Comparison of ENCODE assay signal across 22 cellular contexts in the genomic region with DNA sequence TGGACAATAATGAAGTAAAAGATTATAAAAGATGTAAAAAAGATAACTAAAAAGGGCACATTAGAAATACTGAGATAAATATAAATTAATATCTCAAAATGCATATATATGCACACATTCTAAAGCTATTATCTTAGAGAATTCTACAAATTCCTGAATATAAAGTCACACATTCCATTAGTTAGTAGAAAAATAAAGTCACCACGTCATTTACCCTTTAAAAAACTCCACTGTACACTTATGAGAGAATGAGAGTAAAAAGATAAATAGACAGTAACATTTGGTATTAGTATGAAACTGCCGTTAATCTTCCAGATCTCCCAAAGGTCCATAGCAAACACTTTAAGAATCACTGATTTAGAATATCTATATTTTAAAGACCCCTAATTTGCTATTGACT.
DNase-seq lines count a peak whose midpoint lies in the region; ATAC-seq, FAIRE-seq and TF ChIP-seq lines count a peak whose summit lies in the region.
"Had no signal": no experiment of that assay in that cellular context is flagged by ENCODE, and none has a peak within 500 bp of the region (broad histone marks: within the 10 kb centered on the region; RNA-seq: fewer than 3 reads in every experiment).

No MANE protein-coding gene starts in this region.

- H3K9me3 ChIP-seq in mesenchymal stem cell (ENCODE audit: control insufficient read depth, low read length) = no peaks in the 10 kb centered on the region
- H3K9me3 ChIP-seq in left lung = no peaks in the 10 kb centered on the region
- H3K9me3 ChIP-seq in right lobe of liver = no peaks in the 10 kb centered on the region
- H3K9me3 ChIP-seq: prostate gland, suprapubic skin, uterus had no signal

- peak; percentile 70 for FAIRE-seq in RCC 7860 (lab: Jason Lieb, UNC)

- no peak for TF ChIP-seq POLR2A in right lobe of liver (IDR thresholded peaks at IDR 0.05)

- no peak overlapping the region for H2AK5ac ChIP-seq in mesenchymal stem cell (ENCODE audit: low read length, severe bottlenecking)

- intact Hi-C loops in left lung (cut with DNase I) (no loop called here), right lobe of liver (cut with DNase I) (no loop called here)

- no peak overlapping the region for H3K23ac ChIP-seq in mesenchymal stem cell (ENCODE audit: low read length in 2 of 2)

- DNase-seq in Caki2 (ENCODE audit: low read depth) = peak; percentile 26
- DNase-seq in RCC 7860 (ENCODE audit: low spot score) = peak; percentile 29
- DNase-seq in cardiac fibroblast (ENCODE audit: low read depth in 2 of 2) = peak; percentile 27 to 74
- DNase-seq in mesenchymal stem cell = peak; percentile 9
- DNase-seq in medulla oblongata (ENCODE audit: extremely low spot score) = no peak
- DNase-seq in left lung = no peak
- DNase-seq in islet precursor cell = no peak
- no peak for DNase-seq in right lobe of liver
- DNase-seq: activated effector memory CD4-positive, alpha-beta T cell treated with Interleukin-2 at 50 U/mL for 16 hours; activated naive CD8-positive, alpha-beta T cell treated with anti-CD3 and anti-CD28 coated beads, Interleukin-2, amount 50 U/mL, for 24 hours; DMS79; dorsolateral prefrontal cortex; hypothalamus; NCI-H1105 treated with DMSO at 0.1 percent for 48 hours; NCI-H446; stimulated activated CD4-positive, alpha-beta T cell treated with anti-CD3 and anti-CD28 coated beads, Interleukin-1b, Interleukin-23, amount 100 ng/mL, for 48 hours; T-helper 2 cell; uterus had no signal

- H3K18ac ChIP-seq in mesenchymal stem cell (ENCODE audit: low read depth in 1 of 2, low read length in 2 of 2) = no peak overlapping the region

- no peak for ATAC-seq in left lung
- no peak for ATAC-seq in right lobe of liver
- ATAC-seq: activated naive CD8-positive, alpha-beta T cell treated with anti-CD3 and anti-CD28 coated beads, Interleukin-2, amount 50 U/mL, for 24 hours; stimulated activated effector memory CD8-positive, alpha-beta T cell treated with anti-CD3 and anti-CD28 coated beads, Interleukin-12 subunit alpha, Interleukin-12 subunit beta, amount 100 ng/mL, for 72 hours had no signal

- in situ Hi-C loops in Caki2 (cut with HindIII; ENCODE audit: low pct_unique_long_range_greater_than_20kb, low sequenced_read_pairs) = no loop called here

- H2AFZ ChIP-seq in mesenchymal stem cell (ENCODE audit: low read depth, low read length) = no peak overlapping the region

- no peak overlapping the region for H2BK12ac ChIP-seq in mesenchymal stem cell (ENCODE audit: low read length in 2 of 2)

- no peak overlapping the region for H3K14ac ChIP-seq in mesenchymal stem cell (ENCODE audit: low read length in 2 of 2)

- H4K8ac ChIP-seq in mesenchymal stem cell (ENCODE audit: low read length) = no peak overlapping the region

- H3K79me1 ChIP-seq in mesenchymal stem cell (replicated peaks; ENCODE audit: low read length, poor library complexity, severe bottlenecking) = no peaks in the 10 kb centered on the region

- H3K36me3 ChIP-seq in mesenchymal stem cell (ENCODE audit: control insufficient read depth in 1 of 2, insufficient read depth in 2 of 2, low read depth in 1 of 2, low read length in 2 of 2) (no peaks in the 10 kb centered on the region), left lung (no peaks in the 10 kb centered on the region), right lobe of liver (no peaks in the 10 kb centered on the region)
- H3K36me3 ChIP-seq: prostate gland, suprapubic skin, uterus had no signal

- no peak overlapping the region for H3K4ac ChIP-seq in mesenchymal stem cell (ENCODE audit: low read depth in 1 of 2, low read length in 2 of 2)

- TF ChIP-seq CTCF in cardiac fibroblast (IDR thresholded peaks at IDR 0.05; ENCODE audit: low read depth, low read length) (no peak), left lung (IDR thresholded peaks at IDR 0.05) (no peak), right lobe of liver (IDR thresholded peaks at IDR 0.05) (no peak)

- no peak overlapping the region for H3K9ac ChIP-seq in mesenchymal stem cell (ENCODE audit: low read length)

- H3K4me1 ChIP-seq in mesenchymal stem cell (ENCODE audit: control insufficient read depth, insufficient read depth, low read depth, low read length) (peaks cover 5% of the 10 kb centered on the region), left lung (no peaks in the 10 kb centered on the region), right lobe of liver (no peaks in the 10 kb centered on the region)
- H3K4me1 ChIP-seq: prostate gland, suprapubic skin, uterus had no signal

- H3K27ac ChIP-seq in mesenchymal stem cell (ENCODE audit: low read length, poor library complexity, severe bottlenecking) = no peak overlapping the region
- H3K27ac ChIP-seq in left lung = no peak overlapping the region
- no peak overlapping the region for H3K27ac ChIP-seq in right lobe of liver
- H3K27ac ChIP-seq: dorsolateral prefrontal cortex, prostate gland, suprapubic skin, uterus, VCaP had no signal

- no peak overlapping the region for H3K4me2 ChIP-seq in mesenchymal stem cell (ENCODE audit: low read length, poor library complexity, severe bottlenecking)

- no peak overlapping the region for H2BK5ac ChIP-seq in mesenchymal stem cell (ENCODE audit: low read depth, low read length, poor library complexity, severe bottlenecking)

- H3K4me3 ChIP-seq in cardiac fibroblast (replicated peaks in 1 of 2; ENCODE audit: low read depth in 2 of 2, low read length in 2 of 2) = no peak overlapping the region
- H3K4me3 ChIP-seq in mesenchymal stem cell (ENCODE audit: insufficient read depth in 1 of 2, low read depth in 1 of 2, low read length in 2 of 2) = no peak overlapping the region
- no peak overlapping the region for H3K4me3 ChIP-seq in left lung
- H3K4me3 ChIP-seq in right lobe of liver = no peak overlapping the region
- H3K4me3 ChIP-seq: dorsolateral prefrontal cortex, prostate gland, suprapubic skin, uterus had no signal

- H2BK15ac ChIP-seq in mesenchymal stem cell (ENCODE audit: low read depth, poor library complexity, severe bottlenecking) = no peak overlapping the region

- WGBS in mesenchymal stem cell = 25% methylated on average over 1 of the region's 2 CpGs
- WGBS in right lobe of liver (ENCODE audit: insufficient coverage, low coverage, low lambda C conversion rate, missing lambda C conversion rate) = 57% methylated on average over 2 of the region's 2 CpGs

- H3K27me3 ChIP-seq in mesenchymal stem cell (ENCODE audit: control insufficient read depth in 1 of 2, insufficient read depth in 1 of 2, low read length in 2 of 2) (no peaks in the 10 kb centered on the region), left lung (no peaks in the 10 kb centered on the region), right lobe of liver (no peaks in the 10 kb centered on the region)
- H3K27me3 ChIP-seq: dorsolateral prefrontal cortex, suprapubic skin, uterus had no signal

- H2BK120ac ChIP-seq in mesenchymal stem cell (ENCODE audit: low read depth, low read length) = no peak overlapping the region

- H4K91ac ChIP-seq in mesenchymal stem cell (ENCODE audit: low read length) = no peak overlapping the region

Comparison
In these comparisons a context has a peak if more than half of its experiments do, and no peak if none do; other contexts are left out.
1. DNase-seq: peak in Caki2 (single experiment), RCC 7860 (single experiment), cardiac fibroblast (2 of 2) and mesenchymal stem cell (single experiment); none in medulla oblongata (single experiment), left lung (0 of 2), islet precursor cell (single experiment) and right lobe of liver (0 of 3).